8 cellular contexts compared by ENCODE assay signal in the genomic region with DNA sequence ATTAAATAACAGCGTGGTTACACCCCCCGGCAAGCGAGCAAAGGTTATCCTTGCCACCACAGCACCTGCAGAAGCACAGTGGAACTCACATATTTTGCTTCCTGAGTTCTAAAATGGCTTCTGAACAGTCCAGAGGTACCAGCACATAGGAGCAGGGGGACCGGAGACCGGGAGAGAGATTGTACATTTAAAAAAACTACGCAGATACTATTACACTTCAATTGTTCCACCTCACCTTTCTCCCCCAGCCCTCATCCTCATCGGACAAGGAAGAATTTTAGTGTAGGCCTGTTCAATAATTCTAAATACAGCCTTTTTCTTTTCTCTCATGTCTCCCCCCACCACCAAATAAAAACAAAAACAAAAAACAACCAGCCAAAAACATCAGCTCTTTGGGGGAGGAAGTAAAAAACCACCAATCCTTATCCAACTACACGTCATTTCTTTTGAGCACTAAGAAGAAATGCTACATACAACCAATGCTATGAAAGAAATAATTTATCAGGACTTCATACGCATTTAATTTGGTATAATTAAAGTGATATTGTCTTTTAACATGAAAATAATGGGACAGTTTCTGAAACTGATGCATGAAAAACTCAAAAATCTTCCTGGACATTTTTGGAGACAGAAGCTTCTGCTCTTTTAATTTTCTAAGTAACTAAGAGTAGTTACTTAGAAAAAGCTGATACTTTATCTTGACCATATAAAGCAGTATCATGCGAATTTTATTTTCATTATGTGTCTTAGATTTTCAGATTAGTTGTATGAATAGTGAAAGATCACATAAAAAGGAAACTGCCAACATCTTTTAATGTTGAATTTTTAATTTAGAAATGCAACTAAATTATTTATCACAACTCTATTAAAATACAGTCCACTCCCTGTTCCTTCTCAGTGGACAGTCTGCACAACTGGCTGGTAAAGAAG. TPM values are rescaled to one million over a fixed set of nuclear protein-coding genes. Genes with fewer than 3 reads are reported as not detected.
DNase-seq lines count a peak whose midpoint lies in the region; TF ChIP-seq lines count a peak whose summit lies in the region.

No MANE protein-coding gene starts in this region.

- H3K4me2 ChIP-seq in KMS-11: peak overlapping the region; percentile 76
- peak overlapping the region; percentile 92 for H3K4me2 ChIP-seq in SU-DHL-6 (ENCODE audit: low read depth, low read length, poor library complexity, severe bottlenecking)

- H3K4me3 ChIP-seq in KMS-11 (IDR thresholded peaks at IDR 0.05; ENCODE audit: insufficient read depth, low read depth, low read length) (no peak overlapping the region), SU-DHL-6 (ENCODE audit: insufficient read depth, low read length, poor library complexity, severe bottlenecking) (peak overlapping the region; percentile 83), esophagus (ENCODE audit: low read depth in 1 of 2, low read length in 2 of 2) (peak overlapping the region in 1 of 2 donors; percentile 78)

- H2AFZ ChIP-seq in KMS-11 (ENCODE audit: low read depth) (no peak overlapping the region), SU-DHL-6 (ENCODE audit: low read depth, low read length, severe bottlenecking) (peak overlapping the region; percentile 44)

- H3F3A ChIP-seq in SU-DHL-6 (ENCODE audit: insufficient read depth): peaks cover 55% of the 10 kb centered on the region

- peak overlapping the region; percentile 99 for H3K27ac ChIP-seq in KMS-11
- peak overlapping the region; percentile 55 for H3K27ac ChIP-seq in SU-DHL-6 (ENCODE audit: low read depth, low read length)
- peak overlapping the region; percentile 92 to 93 for H3K27ac ChIP-seq in esophagus (ENCODE audit: low read depth in 2 of 2, low read length in 1 of 2)

- no peaks in the 10 kb centered on the region for H3K36me3 ChIP-seq in KMS-11 (ENCODE audit: insufficient read depth)
- peaks cover 19% of the 10 kb centered on the region; the same call in 1 of the 2 replicates for H3K36me3 ChIP-seq in SU-DHL-6 (ENCODE audit: low read length)
- peaks cover 0 to under 1% of the 10 kb centered on the region in 2 donors for H3K36me3 ChIP-seq in esophagus (ENCODE audit: control insufficient read depth in 2 of 2, insufficient read depth in 2 of 2, low read length in 1 of 2)

- TF ChIP-seq CTCF in KMS-11 (conservative IDR thresholded peaks at IDR 0.05; ENCODE audit: low read depth, low read length) (no peak), SU-DHL-6 (IDR thresholded peaks at IDR 0.05; ENCODE audit: insufficient read depth, low read length, poor library complexity, severe bottlenecking) (no peak), osteocyte (IDR thresholded peaks at IDR 0.05) (no peak)

- peaks cover 89% of the 10 kb centered on the region for H3K79me2 ChIP-seq in KMS-11 (ENCODE audit: insufficient read depth, low read depth)
- H3K79me2 ChIP-seq in SU-DHL-6 (ENCODE audit: insufficient read depth, low read length): peaks cover 55% of the 10 kb centered on the region

- H3K27ac Mint-ChIP-seq in osteocyte (ENCODE audit: unreplicated experiment): no peak overlapping the region

- H3K27me3 Mint-ChIP-seq in osteocyte (ENCODE audit: unreplicated experiment): peaks cover 57% of the 10 kb centered on the region

- no peaks in the 10 kb centered on the region for H3K9me3 Mint-ChIP-seq in osteocyte (ENCODE audit: unreplicated experiment)

- peaks cover 2% of the 10 kb centered on the region for H3K36me3 Mint-ChIP-seq in osteocyte (ENCODE audit: unreplicated experiment)

- no peaks in the 10 kb centered on the region for H4K20me1 ChIP-seq in KMS-11 (ENCODE audit: insufficient read depth)
- H4K20me1 ChIP-seq in SU-DHL-6 (ENCODE audit: low read depth, low read length): peaks cover 3% of the 10 kb centered on the region; the same call in 1 of the 2 replicates

- DNase-seq in DMS153 (lab: John Stamatoyannopoulos, UW) (peak; percentile 47), osteocyte (ENCODE audit: extremely low spot score, unreplicated experiment) (no peak), GM19238 (ENCODE audit: insufficient read length, low spot score) (no peak), NK-92 (lab: John Stamatoyannopoulos, UW; ENCODE audit: unreplicated experiment) (no peak), mesenteric fat pad (ENCODE audit: low spot score) (no peak)

- WGBS in esophagus, 2 donors: 33 to 54% methylated on average over 10 of the region's 10 CpGs

- H3K9me3 ChIP-seq in SU-DHL-6 (ENCODE audit: insufficient read depth, low read length): no peaks in the 10 kb centered on the region
- no peaks in the 10 kb centered on the region for H3K9me3 ChIP-seq in esophagus (ENCODE audit: control insufficient read depth in 2 of 2, insufficient read depth in 1 of 2, low read depth in 1 of 2, low read length in 1 of 2)

- no peaks in the 10 kb centered on the region for H3K9me2 ChIP-seq in SU-DHL-6 (replicated peaks; ENCODE audit: insufficient read depth, low read length)

- no peaks in the 10 kb centered on the region for H3K27me3 ChIP-seq in KMS-11 (ENCODE audit: insufficient read depth, low read depth)
- H3K27me3 ChIP-seq in SU-DHL-6 (ENCODE audit: low read length): no peaks in the 10 kb centered on the region
- H3K27me3 ChIP-seq in esophagus (ENCODE audit: control insufficient read depth in 1 of 2, insufficient read depth in 2 of 2, low read length in 2 of 2): no peaks in the 10 kb centered on the region

- H3K9ac ChIP-seq in KMS-11 (peak overlapping the region; percentile 97), SU-DHL-6 (ENCODE audit: low read length) (peak overlapping the region; percentile 99)

- peak overlapping the region; percentile 73 for H3K4me3 Mint-ChIP-seq in osteocyte (ENCODE audit: unreplicated experiment)

- no peaks in the 10 kb centered on the region for H3K4me1 ChIP-seq in KMS-11 (ENCODE audit: low read depth, poor library complexity, severe bottlenecking)
- H3K4me1 ChIP-seq in esophagus (ENCODE audit: control insufficient read depth in 2 of 2, insufficient read depth in 2 of 2, low read length in 1 of 2): peaks cover 0 to 4% of the 10 kb centered on the region in 2 donors

- peaks cover 18% of the 10 kb centered on the region for H3K4me1 Mint-ChIP-seq in osteocyte (ENCODE audit: unreplicated experiment)

RNA-seq across cellular contexts. Expression of a gene that starts 9.1 kb away (rescaled TPM):
- 10 to 100 TPM in 1 of 2 donors, 1 to 10 TPM in 1; 9.3 to 15.7 TPM for polyA plus RNA-seq in esophagus
- total RNA-seq in osteocyte (9.2 and 9.6 TPM in 2 replicates), mesenteric fat pad (33.1 TPM)

RNA-seq across cellular contexts. Expression of a gene that starts 19.1 kb away (rescaled TPM):
- 10 to 100 TPM; 18.4 to 32.1 TPM for polyA plus RNA-seq in esophagus
- total RNA-seq in osteocyte: 50.9 and 52.0 TPM in 2 replicates
- total RNA-seq in mesenteric fat pad: 47.8 TPM
